Comparison of ENCODE assay signal across 21 cellular contexts in genomic region chr15:27336676-27337075, GRCh38.
"Had no signal": no experiment of that assay in that cellular context is flagged by ENCODE, and none has a peak within 500 bp of the region (broad histone marks: within the 10 kb centered on the region; RNA-seq: fewer than 3 reads in every experiment).

No MANE protein-coding gene starts in this region.

- H3K36me3 Mint-ChIP-seq: naive thymus-derived CD4-positive, alpha-beta T cell; stimulated activated naive B cell treated with anti-CD40 and anti-IgM and Interleukin-4, amounts not matched to agents 10 μg/mL and 1 μg/mL and 100 μg/mL, for 72 hours had no signal

- H3K27ac ChIP-seq: esophagus muscularis mucosa, foreskin keratinocyte, hepatocyte, parathyroid adenoma, prostate gland, right lobe of liver, spleen, testis, tibial nerve had no signal

- DNase-seq: effector memory CD4-positive, alpha-beta T cell; foreskin keratinocyte; head of caudate nucleus; kidney; mammary epithelial cell; naive thymus-derived CD4-positive, alpha-beta T cell; nephron progenitor cell; retina; right lobe of liver; spleen; stimulated activated CD4-positive, alpha-beta T cell treated with anti-CD3 and anti-CD28 coated beads, Interleukin-2, amount 100 ng/mL, for 24 hours; stimulated activated CD4-positive, alpha-beta T cell treated with anti-CD3 and anti-CD28 coated beads, Interleukin-4, amount 100 ng/mL, for 4 hours; stimulated activated naive B cell treated with anti-CD40 and anti-IgM and Interleukin-4, amounts not matched to agents 10 μg/mL and 1 μg/mL and 100 μg/mL, for 72 hours; stimulated activated naive CD8-positive, alpha-beta T cell treated with anti-CD3 and anti-CD28 coated beads, Interleukin-15, amount 100 ng/mL, for 72 hours; testis had no signal

- H3K27me3 Mint-ChIP-seq: naive thymus-derived CD4-positive, alpha-beta T cell; stimulated activated naive B cell treated with anti-CD40 and anti-IgM and Interleukin-4, amounts not matched to agents 10 μg/mL and 1 μg/mL and 100 μg/mL, for 72 hours; stimulated activated naive CD8-positive, alpha-beta T cell treated with anti-CD3 and anti-CD28 coated beads, Interleukin-15, amount 100 ng/mL, for 72 hours had no signal

- H3K4me3 Mint-ChIP-seq: naive thymus-derived CD4-positive, alpha-beta T cell; nephron progenitor cell; stimulated activated naive B cell treated with anti-CD40 and anti-IgM and Interleukin-4, amounts not matched to agents 10 μg/mL and 1 μg/mL and 100 μg/mL, for 72 hours; stimulated activated naive CD8-positive, alpha-beta T cell treated with anti-CD3 and anti-CD28 coated beads, Interleukin-15, amount 100 ng/mL, for 72 hours had no signal

- H3K4me3 ChIP-seq: esophagus muscularis mucosa, hepatocyte, prostate gland, right lobe of liver, spleen, testis, tibial nerve had no signal

- H3K79me2 ChIP-seq: hepatocyte, parathyroid adenoma had no signal

- H3K9ac ChIP-seq: parathyroid adenoma had no signal

- H3K27me3 ChIP-seq: esophagus muscularis mucosa, foreskin keratinocyte, hepatocyte, right lobe of liver, spleen, testis, tibial nerve had no signal

- H3K9me3 ChIP-seq: esophagus muscularis mucosa, prostate gland, right lobe of liver, testis, tibial nerve had no signal

- H3K4me1 Mint-ChIP-seq: naive thymus-derived CD4-positive, alpha-beta T cell; stimulated activated naive B cell treated with anti-CD40 and anti-IgM and Interleukin-4, amounts not matched to agents 10 μg/mL and 1 μg/mL and 100 μg/mL, for 72 hours; stimulated activated naive CD8-positive, alpha-beta T cell treated with anti-CD3 and anti-CD28 coated beads, Interleukin-15, amount 100 ng/mL, for 72 hours had no signal

- H3K4me2 ChIP-seq: hepatocyte had no signal

- H3K4me1 ChIP-seq: esophagus muscularis mucosa, foreskin keratinocyte, parathyroid adenoma, prostate gland, right lobe of liver, spleen, testis, tibial nerve had no signal

- H3K36me3 ChIP-seq: esophagus muscularis mucosa, prostate gland, right lobe of liver, spleen, tibial nerve had no signal

- H3K27ac Mint-ChIP-seq: naive thymus-derived CD4-positive, alpha-beta T cell; nephron progenitor cell; stimulated activated naive B cell treated with anti-CD40 and anti-IgM and Interleukin-4, amounts not matched to agents 10 μg/mL and 1 μg/mL and 100 μg/mL, for 72 hours had no signal

- FAIRE-seq: endometrium, kidney had no signal

- H2AFZ ChIP-seq: hepatocyte, parathyroid adenoma had no signal
